27 cellular contexts compared by ENCODE assay signal in the genomic region with DNA sequence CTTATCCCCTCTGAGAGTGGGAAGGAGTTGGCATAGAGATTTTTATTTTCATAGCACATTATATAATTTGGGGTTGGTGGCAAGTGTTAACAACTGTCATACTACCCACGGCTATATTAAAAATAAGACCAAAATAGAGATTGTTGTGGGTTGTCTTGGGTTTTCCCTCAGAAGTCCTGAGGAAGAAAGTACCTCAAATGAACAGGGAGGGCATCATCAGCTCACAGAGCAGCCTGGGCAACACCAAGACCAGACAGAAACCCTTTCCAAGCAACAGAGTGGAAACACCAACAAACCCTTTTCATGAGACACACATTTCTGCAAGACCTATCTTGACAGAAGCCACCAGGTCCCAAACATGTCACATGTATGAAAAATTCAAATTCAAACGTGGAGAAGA.
DNase-seq lines count a peak whose midpoint lies in the region; ATAC-seq and TF ChIP-seq lines count a peak whose summit lies in the region.
"Had no signal": no experiment of that assay in that cellular context is flagged by ENCODE, and none has a peak within 500 bp of the region (broad histone marks: within the 10 kb centered on the region; RNA-seq: fewer than 3 reads in every experiment).

No MANE protein-coding gene starts in this region.

- H3K9me3 Mint-ChIP-seq in activated CD4-positive, alpha-beta T cell treated with anti-CD3 and anti-CD28 coated beads, Interleukin-2, amount 10 ng/mL, durations not matched to agents 24 days and 14 days: no peaks in the 10 kb centered on the region
- no peaks in the 10 kb centered on the region for H3K9me3 Mint-ChIP-seq in activated T-cell treated with anti-CD3 and anti-CD28 coated beads, Interleukin-2, amount 50 U/mL, for 24 hours
- H3K9me3 Mint-ChIP-seq: HFFc6 had no signal

- peaks cover 1% of the 10 kb centered on the region for H3K27me3 Mint-ChIP-seq in activated CD4-positive, alpha-beta T cell treated with anti-CD3 and anti-CD28 coated beads, Interleukin-2, amount 10 ng/mL, durations not matched to agents 24 days and 14 days
- peaks cover 12% of the 10 kb centered on the region for H3K27me3 Mint-ChIP-seq in T-helper 17 cell
- peaks cover 4% of the 10 kb centered on the region for H3K27me3 Mint-ChIP-seq in activated T-cell treated with anti-CD3 and anti-CD28 coated beads, Interleukin-2, amount 50 U/mL, for 24 hours

- intact Hi-C loops in activated CD4-positive, alpha-beta T cell treated with anti-CD3 and anti-CD28 coated beads, Interleukin-2, amount 10 ng/mL, durations not matched to agents 24 days and 14 days (cut with micrococcal nuclease): no loop called here

- DNase-seq in GM12865 (ENCODE audit: low read depth) (peak; percentile 6), astrocyte of the cerebellum (ENCODE audit: low read depth) (no peak), myocyte (ENCODE audit: low read depth) (peak; percentile 64), putamen (ENCODE audit: low spot score) (peak; percentile 28), T-helper 17 cell (no peak)
- DNase-seq in activated CD4-positive, alpha-beta T cell treated with anti-CD3 and anti-CD28 coated beads, Interleukin-2, amount 10 ng/mL, durations not matched to agents 24 days and 14 days: no peak
- DNase-seq in activated T-cell treated with anti-CD3 and anti-CD28 coated beads, Interleukin-2, amount 50 U/mL, for 24 hours: no peak
- DNase-seq: 8988T; ACHN; BE2C; CD8-positive, alpha-beta memory T cell; DMS79 treated with DMSO at 0.1 percent for 48 hours; GF-D8; HFFc6; IMR-90; KG1; MG63; NCI-H1105 treated with DMSO at 0.1 percent for 48 hours; NCI-H146; NCI-H1930; NCI-H2107; NCI-H524; NCI-H748 treated with DMSO at 0.1 percent for 48 hours; SHP77 had no signal

- no peaks in the 10 kb centered on the region for H3K9me3 ChIP-seq in T-helper 17 cell (ENCODE audit: control insufficient read depth, low read length, poor library complexity, severe bottlenecking)
- H3K9me3 ChIP-seq: BE2C, HAP-1, MG63 had no signal

- TF ChIP-seq CTCF in GM12865 (IDR thresholded peaks at IDR 0.05; ENCODE audit: insufficient read depth, low read depth, low read length, missing control alignments): no peak
- peak; percentile 5 for TF ChIP-seq CTCF in astrocyte of the cerebellum (IDR thresholded peaks at IDR 0.05; ENCODE audit: low read depth, low read length, missing control alignments)

- no peak overlapping the region for H3K4me3 Mint-ChIP-seq in activated CD4-positive, alpha-beta T cell treated with anti-CD3 and anti-CD28 coated beads, Interleukin-2, amount 10 ng/mL, durations not matched to agents 24 days and 14 days
- no peak overlapping the region for H3K4me3 Mint-ChIP-seq in T-helper 17 cell
- no peak overlapping the region for H3K4me3 Mint-ChIP-seq in activated T-cell treated with anti-CD3 and anti-CD28 coated beads, Interleukin-2, amount 50 U/mL, for 24 hours
- H3K4me3 Mint-ChIP-seq: CD8-positive, alpha-beta memory T cell; HFFc6 had no signal

- no peaks in the 10 kb centered on the region for H3K4me1 Mint-ChIP-seq in activated CD4-positive, alpha-beta T cell treated with anti-CD3 and anti-CD28 coated beads, Interleukin-2, amount 10 ng/mL, durations not matched to agents 24 days and 14 days
- H3K4me1 Mint-ChIP-seq in T-helper 17 cell: no peaks in the 10 kb centered on the region
- no peaks in the 10 kb centered on the region for H3K4me1 Mint-ChIP-seq in activated T-cell treated with anti-CD3 and anti-CD28 coated beads, Interleukin-2, amount 50 U/mL, for 24 hours (ENCODE audit: low read depth)
- H3K4me1 Mint-ChIP-seq: CD14-positive monocyte; CD8-positive, alpha-beta memory T cell had no signal

- H3K36me3 Mint-ChIP-seq in activated CD4-positive, alpha-beta T cell treated with anti-CD3 and anti-CD28 coated beads, Interleukin-2, amount 10 ng/mL, durations not matched to agents 24 days and 14 days (ENCODE audit: low read depth): no peaks in the 10 kb centered on the region
- no peaks in the 10 kb centered on the region for H3K36me3 Mint-ChIP-seq in T-helper 17 cell (ENCODE audit: low read depth)
- no peaks in the 10 kb centered on the region for H3K36me3 Mint-ChIP-seq in activated T-cell treated with anti-CD3 and anti-CD28 coated beads, Interleukin-2, amount 50 U/mL, for 24 hours (ENCODE audit: low read depth)
- H3K36me3 Mint-ChIP-seq: CD14-positive monocyte; CD8-positive, alpha-beta memory T cell had no signal

- no peak overlapping the region for H3K27ac Mint-ChIP-seq in activated CD4-positive, alpha-beta T cell treated with anti-CD3 and anti-CD28 coated beads, Interleukin-2, amount 10 ng/mL, durations not matched to agents 24 days and 14 days
- no peak overlapping the region for H3K27ac Mint-ChIP-seq in T-helper 17 cell
- no peak overlapping the region for H3K27ac Mint-ChIP-seq in activated T-cell treated with anti-CD3 and anti-CD28 coated beads, Interleukin-2, amount 50 U/mL, for 24 hours
- H3K27ac Mint-ChIP-seq: HFFc6 had no signal

- in situ Hi-C loops in astrocyte of the cerebellum (cut with HindIII; ENCODE audit: low sequenced_read_pairs): no loop called here

- H3K4me3 ChIP-seq in GM12865 (ENCODE audit: low read depth, low read length): no peak overlapping the region
- H3K4me3 ChIP-seq in astrocyte of the cerebellum (ENCODE audit: low read depth, low read length): no peak overlapping the region
- H3K4me3 ChIP-seq: HAP-1, MG63 had no signal

- no peak for ATAC-seq in SK-N-SH treated with all-trans-retinoic acid at 6 μM for 48 hours
- no peak for ATAC-seq in T-helper 17 cell

TF ChIP-seq in SK-N-SH treated with all-trans-retinoic acid at 6 μM for 48 hours, 23 proteins besides CTCF, POLR2A, EP300 and RAD21 (continues in another document):
- TF ChIP-seq SNAI2 (CRISPR knock-in tag; IDR thresholded peaks at IDR 0.05): no peak
- no peak for TF ChIP-seq CSRNP3 (CRISPR knock-in tag; IDR thresholded peaks at IDR 0.05)
- TF ChIP-seq RARB (CRISPR knock-in tag; IDR thresholded peaks at IDR 0.05): no peak
- no peak for TF ChIP-seq CSDC2 (CRISPR knock-in tag; IDR thresholded peaks at IDR 0.05)
- TF ChIP-seq ISL1 (CRISPR knock-in tag; IDR thresholded peaks at IDR 0.05): no peak
- TF ChIP-seq TOX (CRISPR knock-in tag; IDR thresholded peaks at IDR 0.05; ENCODE audit: borderline replicate concordance): no peak
- TF ChIP-seq, protein P1, sequence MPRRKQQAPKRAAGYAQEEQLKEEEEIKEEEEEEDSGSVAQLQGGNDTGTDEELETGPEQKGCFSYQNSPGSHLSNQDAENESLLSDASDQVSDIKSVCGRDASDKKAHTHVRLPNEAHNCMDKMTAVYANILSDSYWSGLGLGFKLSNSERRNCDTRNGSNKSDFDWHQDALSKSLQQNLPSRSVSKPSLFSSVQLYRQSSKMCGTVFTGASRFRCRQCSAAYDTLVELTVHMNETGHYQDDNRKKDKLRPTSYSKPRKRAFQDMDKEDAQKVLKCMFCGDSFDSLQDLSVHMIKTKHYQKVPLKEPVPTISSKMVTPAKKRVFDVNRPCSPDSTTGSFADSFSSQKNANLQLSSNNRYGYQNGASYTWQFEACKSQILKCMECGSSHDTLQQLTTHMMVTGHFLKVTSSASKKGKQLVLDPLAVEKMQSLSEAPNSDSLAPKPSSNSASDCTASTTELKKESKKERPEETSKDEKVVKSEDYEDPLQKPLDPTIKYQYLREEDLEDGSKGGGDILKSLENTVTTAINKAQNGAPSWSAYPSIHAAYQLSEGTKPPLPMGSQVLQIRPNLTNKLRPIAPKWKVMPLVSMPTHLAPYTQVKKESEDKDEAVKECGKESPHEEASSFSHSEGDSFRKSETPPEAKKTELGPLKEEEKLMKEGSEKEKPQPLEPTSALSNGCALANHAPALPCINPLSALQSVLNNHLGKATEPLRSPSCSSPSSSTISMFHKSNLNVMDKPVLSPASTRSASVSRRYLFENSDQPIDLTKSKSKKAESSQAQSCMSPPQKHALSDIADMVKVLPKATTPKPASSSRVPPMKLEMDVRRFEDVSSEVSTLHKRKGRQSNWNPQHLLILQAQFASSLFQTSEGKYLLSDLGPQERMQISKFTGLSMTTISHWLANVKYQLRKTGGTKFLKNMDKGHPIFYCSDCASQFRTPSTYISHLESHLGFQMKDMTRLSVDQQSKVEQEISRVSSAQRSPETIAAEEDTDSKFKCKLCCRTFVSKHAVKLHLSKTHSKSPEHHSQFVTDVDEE (CRISPR knock-in tag; IDR thresholded peaks at IDR 0.05): no peak
- no peak for TF ChIP-seq ZNF70 (CRISPR knock-in tag; IDR thresholded peaks at IDR 0.05)
- TF ChIP-seq OSR1 (CRISPR knock-in tag; IDR thresholded peaks at IDR 0.05): no peak
- no peak for TF ChIP-seq CREB5 (CRISPR knock-in tag; IDR thresholded peaks at IDR 0.05; ENCODE audit: low read depth)
- TF ChIP-seq GLIS3 (CRISPR knock-in tag; IDR thresholded peaks at IDR 0.05): no peak
- TF ChIP-seq ZC3H10 (CRISPR knock-in tag; IDR thresholded peaks at IDR 0.05): no peak
- no peak for TF ChIP-seq TCF4 (CRISPR knock-in tag; IDR thresholded peaks at IDR 0.05; ENCODE audit: borderline replicate concordance)
- no peak for TF ChIP-seq ARNTL (CRISPR knock-in tag; IDR thresholded peaks at IDR 0.05; ENCODE audit: borderline replicate concordance, low read depth)
- no peak for TF ChIP-seq PPARA (CRISPR knock-in tag; IDR thresholded peaks at IDR 0.05; ENCODE audit: borderline replicate concordance)
- TF ChIP-seq ZFP3 (CRISPR knock-in tag; IDR thresholded peaks at IDR 0.05): no peak
- no peak for TF ChIP-seq BACH2 (CRISPR knock-in tag; IDR thresholded peaks at IDR 0.05; ENCODE audit: borderline replicate concordance)

Comparison
In these comparisons a context has a peak if more than half of its experiments do, and no peak if none do; other contexts are left out.
1. DNase-seq: peak in GM12865 (single experiment), myocyte (single experiment) and putamen (single experiment); none in astrocyte of the cerebellum (single experiment), activated CD4-positive, alpha-beta T cell treated with anti-CD3 and anti-CD28 coated beads, Interleukin-2, amount 10 ng/mL, durations not matched to agents 24 days and 14 days (single experiment), T-helper 17 cell (0 of 3) and activated T-cell treated with anti-CD3 and anti-CD28 coated beads, Interleukin-2, amount 50 U/mL, for 24 hours (single experiment).